14 cellular contexts compared by ENCODE assay signal in the genomic region with DNA sequence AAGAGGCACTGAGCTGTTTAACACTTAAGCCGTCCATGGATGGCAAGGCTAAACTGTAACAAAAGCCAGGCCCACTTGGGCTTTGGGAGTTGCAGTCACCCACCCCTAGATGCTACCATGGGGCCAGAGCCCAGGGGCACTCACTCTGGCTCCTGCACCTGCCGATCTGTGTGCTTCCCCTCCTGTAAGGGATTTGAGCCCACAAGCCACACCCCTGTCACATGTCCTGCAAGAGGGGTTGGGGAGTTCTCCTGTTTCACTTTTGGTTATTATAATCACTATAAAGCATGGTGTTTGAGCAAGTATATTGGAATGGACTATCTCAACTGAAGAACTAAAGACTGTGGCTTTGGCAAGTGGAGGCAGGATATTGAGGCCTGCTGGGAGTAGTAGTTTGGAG. TPM values are rescaled to one million over a fixed set of nuclear protein-coding genes. Genes with fewer than 3 reads are reported as not detected.
DNase-seq lines count a peak whose midpoint lies in the region; ATAC-seq, FAIRE-seq and TF ChIP-seq lines count a peak whose summit lies in the region.
"Had no signal": no experiment of that assay in that cellular context is flagged by ENCODE, and none has a peak within 500 bp of the region (broad histone marks: within the 10 kb centered on the region; RNA-seq: fewer than 3 reads in every experiment).

No MANE protein-coding gene starts in this region.

- intact Hi-C loops in Right ventricle myocardium inferior (cut with DNase I): no loop called here

- FAIRE-seq in GM12891 (lab: Jason Lieb, UNC): no peak

- DNase-seq in GM12891 (ENCODE audit: insufficient read length, low spot score) (peak; percentile 13), MV-4-11 (lab: John Stamatoyannopoulos, UW) (peak; percentile 16), Right ventricle myocardium inferior (ENCODE audit: missing footprints) (no peak), H4 (ENCODE audit: low spot score) (no peak), NCI-H1930 (lab: John Stamatoyannopoulos, UW) (no peak), omental fat pad (ENCODE audit: low spot score) (no peak)
- DNase-seq: left ventricle myocardium superior, NCI-H526, SJCRH30 had no signal

- TF ChIP-seq CTCF in omental fat pad (IDR thresholded peaks at IDR 0.05): no peak

- peak; percentile 69 for ATAC-seq in GM19372 (IDR thresholded peaks at IDR 0.05; ENCODE audit: low read depth, unreplicated experiment)
- peak; percentile 67 for ATAC-seq in HG02798 (IDR thresholded peaks at IDR 0.05; ENCODE audit: poor library complexity, unreplicated experiment)
- no peak for ATAC-seq in Right ventricle myocardium inferior
- no peak for ATAC-seq in omental fat pad (ENCODE audit: low FRiP score)
- ATAC-seq: left ventricle myocardium superior, WTC11 had no signal

- no peak for TF ChIP-seq POLR2A in GM12891 (IDR thresholded peaks at IDR 0.05; ENCODE audit: low read depth, low read length)

TF ChIP-seq in GM12891, 5 proteins besides CTCF, POLR2A, EP300 and RAD21:
- TF ChIP-seq PAX5 (IDR thresholded peaks at IDR 0.05; ENCODE audit: insufficient read depth, low read length, severe bottlenecking) (no peak), POU2F2 (IDR thresholded peaks at IDR 0.05; ENCODE audit: low read depth, low read length) (no peak), POLR2AphosphoS5 (IDR thresholded peaks at IDR 0.05; ENCODE audit: low read depth, low read length) (no peak), TAF1 (IDR thresholded peaks at IDR 0.05; ENCODE audit: low read depth, low read length) (no peak), SPI1 (IDR thresholded peaks at IDR 0.05; ENCODE audit: low read depth, low read length) (no peak)

RNA-seq across cellular contexts. Expression of a gene that starts 14.0 kb away (rescaled TPM):
- not detected for polyA plus RNA-seq in GM12891 (2012; ENCODE audit: low read depth, missing spikeins)
- total RNA-seq in Right ventricle myocardium inferior: not detected
- not detected in 2 replicates for total RNA-seq in H4 (2014; rRNA removed; shearing (Covaris generic))
- total RNA-seq in omental fat pad: not detected
- total RNA-seq: left ventricle myocardium superior, SJCRH30, smooth muscle cell, WTC11 had no signal
- polyA plus RNA-seq: hepatocyte, smooth muscle cell had no signal

Comparison
In these comparisons a context has a peak if more than half of its experiments do, and no peak if none do; other contexts are left out.
1. DNase-seq: peak in GM12891 (single experiment) and MV-4-11 (single experiment); none in Right ventricle myocardium inferior (single experiment), H4 (single experiment), NCI-H1930 (0 of 2) and omental fat pad (single experiment).
2. ATAC-seq: peak in GM19372 (single experiment) and HG02798 (single experiment); none in Right ventricle myocardium inferior (single experiment) and omental fat pad (single experiment).